Comparison of ENCODE assay signal across 19 cellular contexts in the genomic region with DNA sequence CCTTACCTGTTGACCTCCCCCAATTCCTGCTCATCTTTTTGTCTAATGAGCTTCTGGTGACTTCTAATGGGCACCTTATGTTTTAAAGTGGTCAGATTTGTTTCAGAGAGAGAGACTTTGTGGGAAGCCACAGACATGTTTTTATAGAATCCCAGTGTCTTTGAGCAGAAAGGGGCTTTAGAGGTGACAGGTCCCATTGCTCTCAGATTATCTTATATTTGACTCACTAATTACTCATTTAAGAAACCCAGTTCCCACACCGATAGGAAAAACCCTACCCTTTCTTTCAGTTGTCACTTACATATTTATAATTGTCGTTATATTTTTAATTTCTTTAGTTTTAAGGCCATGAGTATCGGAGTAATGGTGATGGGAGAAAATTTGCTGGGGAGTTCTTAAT.
A peak's percentile ranks its signal among the peaks of the same experiment; 100 is the strongest.
DNase-seq lines count a peak whose midpoint lies in the region; ATAC-seq, FAIRE-seq and TF ChIP-seq lines count a peak whose summit lies in the region.
"Had no signal": no experiment of that assay in that cellular context is flagged by ENCODE, and none has a peak within 500 bp of the region (broad histone marks: within the 10 kb centered on the region; RNA-seq: fewer than 3 reads in every experiment).

No MANE protein-coding gene starts in this region.

- SMC1A ChIA-PET in GM12878 (lab: Charles Lee; ENCODE audit: uncharacterized antibody, unreplicated experiment) = interaction anchor here (0.6 kb wide), 1 partner anchor 14 kb away, joined by 3 read pairs; no protein-coding TSS in a partner anchor

- TF ChIP-seq POLR2A in GM12878 (IDR thresholded peaks at IDR 0.05; ENCODE audit: low read depth, low read length) = no peak
- no peak for TF ChIP-seq POLR2A in upper lobe of left lung (IDR thresholded peaks at IDR 0.05)

- no peak for DNase-seq in activated CD4-positive, alpha-beta T cell treated with anti-CD3 and anti-CD28 coated beads for 36 hours
- no peak for DNase-seq in activated CD4-positive, alpha-beta T cell treated with anti-CD3 and anti-CD28 coated beads for 1 hour
- DNase-seq in activated T-cell treated with anti-CD3 and anti-CD28 coated beads, Interleukin-2, amount 50 U/mL, for 72 hours = no peak
- DNase-seq in activated T-cell treated with anti-CD3 and anti-CD28 coated beads for 4 hours (no peak), GM12878 (ENCODE audit: low read depth, low spot score) (peak; percentile 20), urothelium cell line (ENCODE audit: low spot score) (no peak), upper lobe of left lung (no peak)
- peak in 1 of 2 donors; percentile 47 for DNase-seq in stimulated activated naive CD8-positive, alpha-beta T cell treated with anti-CD3 and anti-CD28 coated beads, Interleukin-15, amount 100 ng/mL, for 72 hours
- DNase-seq: AML-193; Caco-2; CD4-positive, alpha-beta T cell; H9 had no signal

- no peak overlapping the region for H3K4me2 ChIP-seq in GM12878 (ENCODE audit: control insufficient read depth, insufficient read depth)
- H3K4me2 ChIP-seq: A549 had no signal

- H3K27ac Mint-ChIP-seq in activated CD4-positive, alpha-beta T cell treated with anti-CD3 and anti-CD28 coated beads for 36 hours = no peak overlapping the region
- no peak overlapping the region for H3K27ac Mint-ChIP-seq in activated T-cell treated with anti-CD3 and anti-CD28 coated beads, Interleukin-2, amount 50 U/mL, for 72 hours
- H3K27ac Mint-ChIP-seq in stimulated activated naive CD8-positive, alpha-beta T cell treated with anti-CD3 and anti-CD28 coated beads, Interleukin-15, amount 100 ng/mL, for 72 hours = peak overlapping the region; percentile 42 to 43
- H3K27ac Mint-ChIP-seq: CD4-positive, alpha-beta T cell; H9 had no signal

- H3K9me3 Mint-ChIP-seq in activated CD4-positive, alpha-beta T cell treated with anti-CD3 and anti-CD28 coated beads for 36 hours (ENCODE audit: low read depth) = no peaks in the 10 kb centered on the region
- H3K9me3 Mint-ChIP-seq in activated T-cell treated with anti-CD3 and anti-CD28 coated beads, Interleukin-2, amount 50 U/mL, for 72 hours = no peaks in the 10 kb centered on the region
- no peaks in the 10 kb centered on the region for H3K9me3 Mint-ChIP-seq in stimulated activated naive CD8-positive, alpha-beta T cell treated with anti-CD3 and anti-CD28 coated beads, Interleukin-15, amount 100 ng/mL, for 72 hours
- H3K9me3 Mint-ChIP-seq: CD4-positive, alpha-beta T cell; H9 had no signal

- no peak overlapping the region for H3K4me3 ChIP-seq in GM12878
- no peak overlapping the region for H3K4me3 ChIP-seq in upper lobe of left lung
- H3K4me3 ChIP-seq: A549 had no signal

- H3K9me3 ChIP-seq in GM12878 (replicated peaks; ENCODE audit: control insufficient read depth, insufficient read depth, low read length) (no peaks in the 10 kb centered on the region), upper lobe of left lung (no peaks in the 10 kb centered on the region)
- H3K9me3 ChIP-seq: A549, Caco-2 had no signal

- TF ChIP-seq EP300 in GM12878 (IDR thresholded peaks at IDR 0.05; ENCODE audit: borderline replicate concordance in 1 of 2, control insufficient read depth in 1 of 2, low read depth in 2 of 2, low read length in 2 of 2) (no peak), upper lobe of left lung (IDR thresholded peaks at IDR 0.05) (no peak)

- POLR2A ChIA-PET in activated CD4-positive, alpha-beta T cell treated with anti-CD3 and anti-CD28 coated beads for 36 hours (lab: Charles Lee) = no interaction called here
- POLR2A ChIA-PET in GM12878 (lab: Charles Lee) = no interaction called here

- in situ Hi-C loops in GM12878 (cut with MboI) = no loop called here

- H3K79me2 ChIP-seq in GM12878 (ENCODE audit: control insufficient read depth, insufficient read depth, low read length) = no peaks in the 10 kb centered on the region

- TF ChIP-seq RAD21 in GM12878 (IDR thresholded peaks at IDR 0.05; ENCODE audit: insufficient read depth, low read depth, low read length) = no peak

- H3K4me3 Mint-ChIP-seq in activated CD4-positive, alpha-beta T cell treated with anti-CD3 and anti-CD28 coated beads for 36 hours = no peak overlapping the region
- no peak overlapping the region for H3K4me3 Mint-ChIP-seq in activated T-cell treated with anti-CD3 and anti-CD28 coated beads, Interleukin-2, amount 50 U/mL, for 72 hours
- H3K4me3 Mint-ChIP-seq in stimulated activated naive CD8-positive, alpha-beta T cell treated with anti-CD3 and anti-CD28 coated beads, Interleukin-15, amount 100 ng/mL, for 72 hours = peak overlapping the region in 1 of 2 donors; percentile 39
- H3K4me3 Mint-ChIP-seq: CD4-positive, alpha-beta T cell; H9 had no signal

- H3K36me3 ChIP-seq in GM12878 (ENCODE audit: control insufficient read depth in 2 of 2, insufficient read depth in 2 of 2, low read length in 1 of 2) = no peaks in the 10 kb centered on the region
- no peaks in the 10 kb centered on the region for H3K36me3 ChIP-seq in upper lobe of left lung

- TF ChIP-seq CTCF in GM12878 (IDR thresholded peaks at IDR 0.05 in 2 of 3, conservative IDR thresholded peaks at IDR 0.05 in 1 of 3; ENCODE audit: control insufficient read depth in 2 of 3, extremely low read depth in 1 of 3, insufficient read depth in 1 of 3, low read depth in 3 of 3, low read length in 3 of 3) (no peak), upper lobe of left lung (IDR thresholded peaks at IDR 0.05) (no peak)

- H3K27me3 Mint-ChIP-seq in activated CD4-positive, alpha-beta T cell treated with anti-CD3 and anti-CD28 coated beads for 36 hours = peaks cover 9% of the 10 kb centered on the region
- H3K27me3 Mint-ChIP-seq in activated T-cell treated with anti-CD3 and anti-CD28 coated beads, Interleukin-2, amount 50 U/mL, for 72 hours (ENCODE audit: low read depth) = peaks cover 40% of the 10 kb centered on the region
- H3K27me3 Mint-ChIP-seq in stimulated activated naive CD8-positive, alpha-beta T cell treated with anti-CD3 and anti-CD28 coated beads, Interleukin-15, amount 100 ng/mL, for 72 hours = peaks cover 24% of the 10 kb centered on the region

- 0% methylated on average over 3 of the region's 3 CpGs for WGBS in GM12878 (ENCODE audit: insufficient coverage, insufficient replicate concordance, low lambda C conversion rate, missing lambda C conversion rate)
- WGBS in upper lobe of left lung, 2 donors = 88 to 91% methylated on average over 3 of the region's 3 CpGs

- H3K36me3 Mint-ChIP-seq in activated CD4-positive, alpha-beta T cell treated with anti-CD3 and anti-CD28 coated beads for 36 hours (ENCODE audit: low read depth) = no peaks in the 10 kb centered on the region
- no peaks in the 10 kb centered on the region for H3K36me3 Mint-ChIP-seq in activated T-cell treated with anti-CD3 and anti-CD28 coated beads, Interleukin-2, amount 50 U/mL, for 72 hours (ENCODE audit: insufficient read depth in 2 of 2)

- H3K27ac ChIP-seq in GM12878 (ENCODE audit: control insufficient read depth, insufficient read depth) = no peak overlapping the region
- no peak overlapping the region for H3K27ac ChIP-seq in upper lobe of left lung
- H3K27ac ChIP-seq: 22Rv1, A549, C4-2B had no signal

- no peaks in the 10 kb centered on the region for H4K20me1 ChIP-seq in GM12878 (ENCODE audit: control insufficient read depth, insufficient read depth)

- no TSS peak for BruUV-seq in GM12878 (replicated peaks; lab: Mats Ljungman, UMichigan)

- FAIRE-seq in GM12878 (lab: Jason Lieb, UNC) (no peak), urothelium cell line (lab: Jason Lieb, UNC) (no peak)
- FAIRE-seq: A549, D721Med, G401.6, H1, HepG2 had no signal

- H2AFZ ChIP-seq in GM12878 (ENCODE audit: control insufficient read depth, low read depth, low read length) = no peak overlapping the region

- RAD21 ChIA-PET in GM12878 (lab: Charles Lee; ENCODE audit: unreplicated experiment) = no interaction called here

- peaks cover 25% of the 10 kb centered on the region for H3K4me1 Mint-ChIP-seq in activated CD4-positive, alpha-beta T cell treated with anti-CD3 and anti-CD28 coated beads for 36 hours
- peaks cover 22% of the 10 kb centered on the region for H3K4me1 Mint-ChIP-seq in activated T-cell treated with anti-CD3 and anti-CD28 coated beads, Interleukin-2, amount 50 U/mL, for 72 hours (ENCODE audit: low read depth)
- peaks cover 29% of the 10 kb centered on the region for H3K4me1 Mint-ChIP-seq in stimulated activated naive CD8-positive, alpha-beta T cell treated with anti-CD3 and anti-CD28 coated beads, Interleukin-15, amount 100 ng/mL, for 72 hours

- H3K4me1 ChIP-seq in GM12878 (ENCODE audit: control insufficient read depth, insufficient read depth, low read length) (no peaks in the 10 kb centered on the region), upper lobe of left lung (no peaks in the 10 kb centered on the region)
- H3K4me1 ChIP-seq: A549, Caco-2 had no signal

- H3K9ac ChIP-seq in GM12878 (ENCODE audit: control insufficient read depth, insufficient read depth, low read length) = no peak overlapping the region

- H3K27me3 ChIP-seq in GM12878 (replicated peaks in 1 of 2; ENCODE audit: control insufficient read depth in 2 of 2, insufficient read depth in 2 of 2, low read length in 1 of 2) (no peaks in the 10 kb centered on the region; a peak in 2 of 4 replicates), upper lobe of left lung (no peaks in the 10 kb centered on the region)

- intact Hi-C loops in activated CD4-positive, alpha-beta T cell treated with anti-CD3 and anti-CD28 coated beads for 36 hours (cut with DNase I, micrococcal nuclease) = no loop called here
- intact Hi-C loops in GM12878 (cut with micrococcal nuclease; ENCODE audit: unreplicated experiment) = no loop called here

- CTCF ChIA-PET in activated CD4-positive, alpha-beta T cell treated with anti-CD3 and anti-CD28 coated beads for 36 hours (lab: Charles Lee) = no interaction called here
- CTCF ChIA-PET in GM12878 (lab: Yijun Ruan, JAX) = no interaction called here

- ATAC-seq in activated CD4-positive, alpha-beta T cell treated with anti-CD3 and anti-CD28 coated beads for 36 hours = peak; percentile 35
- peak; percentile 29 to 43 for ATAC-seq in activated T-cell treated with anti-CD3 and anti-CD28 coated beads, Interleukin-2, amount 50 U/mL, for 72 hours (replicated peaks in 1 of 2)
- ATAC-seq in GM12878 = no peak
- peak; percentile 85 for ATAC-seq in stimulated activated naive CD8-positive, alpha-beta T cell treated with anti-CD3 and anti-CD28 coated beads, Interleukin-15, amount 100 ng/mL, for 72 hours
- no peak for ATAC-seq in upper lobe of left lung (ENCODE audit: low FRiP score in 2 of 2)
- ATAC-seq: A549, HepG2 had no signal

TF ChIP-seq in GM12878, 131 proteins besides CTCF, POLR2A, EP300 and RAD21 (continues in another document):
- TF ChIP-seq BCL11A (IDR thresholded peaks at IDR 0.05; ENCODE audit: low read depth, low read length) (peak; percentile 51; the same call in 1 of the 2 replicates), RUNX3 (IDR thresholded peaks at IDR 0.05; ENCODE audit: low read length) (peak; percentile 45), JUNB (IDR thresholded peaks at IDR 0.05) (peak; percentile 38; the same call in 1 of the 2 replicates), NR2F1 (conservative IDR thresholded peaks at IDR 0.05) (0 out of 2 replicates have a peak, but pooled peaks have one; percentile 31), TCF7 (IDR thresholded peaks at IDR 0.05; ENCODE audit: borderline replicate concordance) (no peak), MTA2 (IDR thresholded peaks at IDR 0.05; ENCODE audit: low read depth) (peak; percentile 54), NR2C2 (IDR thresholded peaks at IDR 0.05; ENCODE audit: borderline replicate concordance, control insufficient read depth, insufficient read length, low read depth) (no peak)

Comparison
In these comparisons a context has a peak if more than half of its experiments do, and no peak if none do; other contexts are left out.
1. ATAC-seq: peak in activated CD4-positive, alpha-beta T cell treated with anti-CD3 and anti-CD28 coated beads for 36 hours (single experiment), activated T-cell treated with anti-CD3 and anti-CD28 coated beads, Interleukin-2, amount 50 U/mL, for 72 hours (2 of 2) and stimulated activated naive CD8-positive, alpha-beta T cell treated with anti-CD3 and anti-CD28 coated beads, Interleukin-15, amount 100 ng/mL, for 72 hours (single experiment); none in GM12878 (single experiment) and upper lobe of left lung (0 of 2).
2. H3K27ac Mint-ChIP-seq: peak in stimulated activated naive CD8-positive, alpha-beta T cell treated with anti-CD3 and anti-CD28 coated beads, Interleukin-15, amount 100 ng/mL, for 72 hours (2 of 2); none in activated CD4-positive, alpha-beta T cell treated with anti-CD3 and anti-CD28 coated beads for 36 hours (single experiment) and activated T-cell treated with anti-CD3 and anti-CD28 coated beads, Interleukin-2, amount 50 U/mL, for 72 hours (single experiment).